ENCODE assay signal across 14 cellular contexts in genomic region chr5:147554285-147554817, GRCh38. TPM values are rescaled to one million over a fixed set of nuclear protein-coding genes. Genes with fewer than 3 reads are reported as not detected.
DNase-seq lines count a peak whose midpoint lies in the region; ATAC-seq, FAIRE-seq and TF ChIP-seq lines count a peak whose summit lies in the region.
"Had no signal": no experiment of that assay in that cellular context is flagged by ENCODE, and none has a peak within 500 bp of the region (broad histone marks: within the 10 kb centered on the region; RNA-seq: fewer than 3 reads in every experiment).

No MANE protein-coding gene starts in this region.

- intact Hi-C loops in colonic mucosa (cut with DNase I), result no loop called here

- peak; percentile 67 to 86 for ATAC-seq in upper lobe of left lung (ENCODE audit: low FRiP score in 2 of 2)
- no peak for ATAC-seq in HG03039 (IDR thresholded peaks at IDR 0.05; ENCODE audit: unreplicated experiment)
- ATAC-seq: activated naive CD4-positive, alpha-beta T cell treated with anti-CD3 and anti-CD28 coated beads, Interleukin-2, amount 50 U/mL, for 72 hours; naive thymus-derived CD4-positive, alpha-beta T cell; stimulated activated naive B cell treated with anti-CD40 and anti-IgM and Interleukin-4, amounts not matched to agents 10 μg/mL and 1 μg/mL and 100 μg/mL, for 72 hours; T-cell had no signal

- peak overlapping the region; percentile 23 for H2AFZ ChIP-seq in mesenchymal stem cell (ENCODE audit: low read depth, low read length)

- peak overlapping the region in 1 of 2 experiments; percentile 5 for H3K18ac ChIP-seq in mesenchymal stem cell (ENCODE audit: low read depth in 1 of 2, low read length in 2 of 2)

- H3K23ac ChIP-seq in mesenchymal stem cell (ENCODE audit: low read length in 2 of 2), result no peak overlapping the region

- H3K9ac ChIP-seq in colonic mucosa (ENCODE audit: low read depth in 2 of 2, low read length in 2 of 2), result no peak overlapping the region
- peak overlapping the region; percentile 93 for H3K9ac ChIP-seq in mesenchymal stem cell (ENCODE audit: low read length)

- H3K27me3 ChIP-seq in colonic mucosa (no peaks in the 10 kb centered on the region), mesenchymal stem cell (ENCODE audit: control insufficient read depth in 1 of 2, insufficient read depth in 1 of 2, low read length in 2 of 2) (no peaks in the 10 kb centered on the region), upper lobe of left lung (no peaks in the 10 kb centered on the region), WERI-Rb-1 (ENCODE audit: insufficient read depth, low read depth, severe bottlenecking) (no peaks in the 10 kb centered on the region)

- peak; percentile 26 for DNase-seq in DMS53 (lab: John Stamatoyannopoulos, UW)
- no peak for DNase-seq in DMS53 treated with DMSO at 0.1 percent for 48 hours (lab: John Stamatoyannopoulos, UW; ENCODE audit: unreplicated experiment)
- DNase-seq in colonic mucosa, result no peak
- DNase-seq in mesenchymal stem cell, result peak; percentile 95
- DNase-seq in upper lobe of left lung, result no peak
- DNase-seq in H54 (ENCODE audit: insufficient read length, low spot score), result no peak
- DNase-seq in WERI-Rb-1, result no peak
- DNase-seq: naive thymus-derived CD4-positive, alpha-beta T cell; stimulated activated naive B cell treated with anti-CD40 and anti-IgM and Interleukin-4, amounts not matched to agents 10 μg/mL and 1 μg/mL and 100 μg/mL, for 72 hours; T-cell had no signal

- H3K4me2 ChIP-seq in mesenchymal stem cell (ENCODE audit: low read length, poor library complexity, severe bottlenecking), result no peak overlapping the region

- H2BK5ac ChIP-seq in mesenchymal stem cell (ENCODE audit: low read depth, low read length, poor library complexity, severe bottlenecking), result no peak overlapping the region

- WGBS in mesenchymal stem cell, result 40% methylated on average over 7 of the region's 7 CpGs
- 46 to 47% methylated on average over 7 of the region's 7 CpGs for WGBS in upper lobe of left lung, 2 donors

- H3K36me3 ChIP-seq in colonic mucosa (no peaks in the 10 kb centered on the region), mesenchymal stem cell (ENCODE audit: control insufficient read depth in 1 of 2, insufficient read depth in 2 of 2, low read depth in 1 of 2, low read length in 2 of 2) (no peaks in the 10 kb centered on the region), upper lobe of left lung (no peaks in the 10 kb centered on the region), WERI-Rb-1 (no peaks in the 10 kb centered on the region)

- H3K79me1 ChIP-seq in mesenchymal stem cell (replicated peaks; ENCODE audit: low read length, poor library complexity, severe bottlenecking), result no peaks in the 10 kb centered on the region

- no peaks in the 10 kb centered on the region for H3K4me1 ChIP-seq in colonic mucosa
- H3K4me1 ChIP-seq in mesenchymal stem cell (ENCODE audit: control insufficient read depth, insufficient read depth, low read depth, low read length), result no peaks in the 10 kb centered on the region
- H3K4me1 ChIP-seq in upper lobe of left lung, result peaks cover 0 to 19% (median 13%) of the 10 kb centered on the region in 4 donors

- no peak overlapping the region for H4K91ac ChIP-seq in mesenchymal stem cell (ENCODE audit: low read length)

- no peak for FAIRE-seq in H54 (lab: Jason Lieb, UNC)
- FAIRE-seq: A204.1, HTR-8/SVneo had no signal

- no peak for TF ChIP-seq POLR2A in upper lobe of left lung (IDR thresholded peaks at IDR 0.05)
- no peak for TF ChIP-seq POLR2A in H54 (IDR thresholded peaks at IDR 0.05; ENCODE audit: low read depth, low read length)

- H2BK15ac ChIP-seq in mesenchymal stem cell (ENCODE audit: low read depth, poor library complexity, severe bottlenecking), result no peak overlapping the region

- no peak for TF ChIP-seq EP300 in upper lobe of left lung (IDR thresholded peaks at IDR 0.05)

- H3K4me3 ChIP-seq in colonic mucosa, result no peak overlapping the region
- peak overlapping the region in 1 of 2 experiments; percentile 64 for H3K4me3 ChIP-seq in mesenchymal stem cell (ENCODE audit: insufficient read depth in 1 of 2, low read depth in 1 of 2, low read length in 2 of 2)
- H3K4me3 ChIP-seq in upper lobe of left lung, result peak overlapping the region in 1 of 4 donors; percentile 10
- no peak overlapping the region for H3K4me3 ChIP-seq in WERI-Rb-1 (ENCODE audit: low read depth, low read length)

- no peak overlapping the region for H2BK120ac ChIP-seq in mesenchymal stem cell (ENCODE audit: low read depth, low read length)

- no peak overlapping the region for H4K8ac ChIP-seq in mesenchymal stem cell (ENCODE audit: low read length)

- peak overlapping the region; percentile 18 for H3K27ac ChIP-seq in colonic mucosa
- no peak overlapping the region for H3K27ac ChIP-seq in mesenchymal stem cell (ENCODE audit: low read length, poor library complexity, severe bottlenecking)
- H3K27ac ChIP-seq in upper lobe of left lung, result peak overlapping the region; percentile 18 to 71 (median 52)
- no peak overlapping the region for H3K27ac ChIP-seq in WERI-Rb-1

- TF ChIP-seq CTCF in colonic mucosa (IDR thresholded peaks at IDR 0.05) (no peak), upper lobe of left lung (IDR thresholded peaks at IDR 0.05) (no peak), WERI-Rb-1 (IDR thresholded peaks at IDR 0.05; ENCODE audit: low read depth, low read length) (no peak)

- H2BK12ac ChIP-seq in mesenchymal stem cell (ENCODE audit: low read length in 2 of 2), result no peak overlapping the region

- no peak overlapping the region for H3K4ac ChIP-seq in mesenchymal stem cell (ENCODE audit: low read depth in 1 of 2, low read length in 2 of 2)

- no peak overlapping the region for H2AK5ac ChIP-seq in mesenchymal stem cell (ENCODE audit: low read length, severe bottlenecking)

- H3K14ac ChIP-seq in mesenchymal stem cell (ENCODE audit: low read length in 2 of 2), result no peak overlapping the region

- H3K9me3 ChIP-seq in colonic mucosa (no peaks in the 10 kb centered on the region), mesenchymal stem cell (ENCODE audit: control insufficient read depth, low read length) (no peaks in the 10 kb centered on the region), upper lobe of left lung (no peaks in the 10 kb centered on the region), WERI-Rb-1 (ENCODE audit: severe bottlenecking) (no peaks in the 10 kb centered on the region)

RNA-seq across cellular contexts. Expression of gene DPYSL3, which starts 44.5 kb away (rescaled TPM):
- 10 to 100 TPM in 1 of 2 donors, 1 to 10 TPM in 1; 8.8 to 32.2 TPM for total RNA-seq in colonic mucosa
- 27.3 TPM for polyA plus RNA-seq in mesenchymal stem cell (2013, experiment 1 of 2)
- 26.8 TPM for polyA plus RNA-seq in mesenchymal stem cell (2013, experiment 2 of 2)
- 10 to 100 TPM; 24.4 to 85.1 (median 40.6) TPM for total RNA-seq in upper lobe of left lung
- polyA plus RNA-seq: naive thymus-derived CD4-positive, alpha-beta T cell had no signal

Comparison
In these comparisons a context has a peak if more than half of its experiments do, and no peak if none do; other contexts are left out.
1. DNase-seq: peak in DMS53 (single experiment) and mesenchymal stem cell (single experiment); none in DMS53 treated with DMSO at 0.1 percent for 48 hours (single experiment), colonic mucosa (single experiment), upper lobe of left lung (0 of 2), H54 (single experiment) and WERI-Rb-1 (single experiment).
2. H3K27ac ChIP-seq: peak in colonic mucosa (single experiment) and upper lobe of left lung (4 of 4); none in mesenchymal stem cell (single experiment) and WERI-Rb-1 (single experiment).